ENCODE assay signal across 8 cellular contexts in the genomic region with DNA sequence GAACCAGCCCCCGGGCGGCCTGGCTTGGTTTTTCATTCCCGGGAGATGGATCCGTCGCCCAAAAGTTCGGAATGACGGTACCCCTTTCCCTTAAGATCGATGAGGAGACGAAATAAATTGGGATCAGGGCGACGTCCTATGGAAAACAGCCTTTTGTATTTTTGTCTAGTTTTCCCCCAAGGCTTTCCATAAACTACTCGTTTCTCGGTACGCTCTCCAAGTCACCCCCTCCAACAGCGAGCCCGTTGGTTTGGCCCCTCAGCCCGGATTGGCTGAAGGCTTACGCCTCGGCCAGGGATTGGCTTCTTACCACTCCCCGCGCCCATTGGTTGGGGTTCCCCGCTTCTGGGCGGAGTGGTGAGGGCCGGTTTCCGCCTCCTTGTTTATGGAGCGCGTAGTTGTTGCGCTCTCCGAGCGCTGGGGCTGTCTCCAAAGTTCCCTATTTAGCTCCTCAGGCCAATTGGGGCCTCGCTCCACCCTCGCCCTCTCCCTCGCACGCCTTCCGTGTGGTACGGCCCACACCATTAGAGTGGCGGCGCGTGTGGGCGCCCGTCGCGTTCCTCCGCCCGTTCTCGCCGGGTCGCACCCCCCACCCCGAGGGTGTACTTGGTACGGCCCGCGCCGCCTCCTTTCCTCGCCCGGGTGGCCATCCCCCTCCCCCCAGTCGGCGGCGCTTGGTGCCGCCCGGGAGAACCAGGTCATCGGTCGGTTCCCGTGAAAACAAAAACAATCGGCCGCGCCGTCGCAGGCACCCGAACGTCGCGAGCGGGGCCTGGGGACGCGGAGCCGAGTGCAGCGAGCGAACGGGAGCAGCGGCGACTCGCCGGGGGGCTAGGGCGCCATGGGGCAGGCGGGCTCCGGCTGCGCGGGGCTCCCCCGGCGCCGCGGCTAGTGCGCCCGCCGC. TPM values are rescaled to one million over a fixed set of nuclear protein-coding genes. Genes with fewer than 3 reads are reported as not detected.
DNase-seq lines count a peak whose midpoint lies in the region; ATAC-seq and TF ChIP-seq lines count a peak whose summit lies in the region.
"Not testable (repeated sequence)": the region's sequence is repeated elsewhere in the genome, so short reads cannot be mapped to it uniquely, and the experiment has no call there.

A gene with protein sequence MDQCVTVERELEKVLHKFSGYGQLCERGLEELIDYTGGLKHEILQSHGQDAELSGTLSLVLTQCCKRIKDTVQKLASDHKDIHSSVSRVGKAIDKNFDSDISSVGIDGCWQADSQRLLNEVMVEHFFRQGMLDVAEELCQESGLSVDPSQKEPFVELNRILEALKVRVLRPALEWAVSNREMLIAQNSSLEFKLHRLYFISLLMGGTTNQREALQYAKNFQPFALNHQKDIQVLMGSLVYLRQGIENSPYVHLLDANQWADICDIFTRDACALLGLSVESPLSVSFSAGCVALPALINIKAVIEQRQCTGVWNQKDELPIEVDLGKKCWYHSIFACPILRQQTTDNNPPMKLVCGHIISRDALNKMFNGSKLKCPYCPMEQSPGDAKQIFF (plus strand): TSS at position 655 of the 904 bp plus-strand sequence. CDS start 377 bp downstream, outside the sequence.

- not testable (repeated sequence) for H3K27me3 Mint-ChIP-seq in IgD-negative memory B cell; activated T-cell treated with anti-CD3 and anti-CD28 coated beads, Interleukin-2, amount 50 U/mL, for 4 hours (ENCODE audit: low read depth)

- not testable (repeated sequence) for H3K4me1 Mint-ChIP-seq in IgD-negative memory B cell; activated T-cell treated with anti-CD3 and anti-CD28 coated beads, Interleukin-2, amount 50 U/mL, for 4 hours (ENCODE audit: low read depth)

- not testable (repeated sequence) for H3K36me3 Mint-ChIP-seq in IgD-negative memory B cell; activated T-cell treated with anti-CD3 and anti-CD28 coated beads, Interleukin-2, amount 50 U/mL, for 4 hours (ENCODE audit: insufficient read depth)

- H3K27ac Mint-ChIP-seq in IgD-negative memory B cell: peak within 1 kb of the TSS; percentile 62 to 88 (median 80)

- not testable (repeated sequence) for H3K9me3 Mint-ChIP-seq in IgD-negative memory B cell; activated T-cell treated with anti-CD3 and anti-CD28 coated beads, Interleukin-2, amount 50 U/mL, for 4 hours

- peak; percentile 81 for DNase-seq in DMS 273 treated with DMSO at 0.1 percent for 48 hours (lab: John Stamatoyannopoulos, UW)
- DNase-seq in RKO (ENCODE audit: low spot score): peak; percentile 72
- peak; percentile 94 for DNase-seq in activated T-cell treated with anti-CD3 and anti-CD28 coated beads, Interleukin-2, amount 50 U/mL, for 4 hours
- DNase-seq in erythroblast (lab: John Stamatoyannopoulos, UW): peak; percentile 97 to 98
- DNase-seq in mucosa of gallbladder (ENCODE audit: low spot score): peak; percentile 94
- peak; percentile 87 to 95 for DNase-seq in stimulated activated CD8-positive, alpha-beta memory T cell treated with anti-CD3 and anti-CD28 coated beads, Interleukin-2, amount 100 ng/mL, for 48 hours (ENCODE audit: low read depth in 2 of 2)

- H3K4me3 Mint-ChIP-seq in IgD-negative memory B cell: peak within 1 kb of the TSS; percentile 82 to 92 (median 87)
- H3K4me3 Mint-ChIP-seq in activated T-cell treated with anti-CD3 and anti-CD28 coated beads, Interleukin-2, amount 50 U/mL, for 4 hours: peak within 1 kb of the TSS; percentile 82

- TF ChIP-seq POLR2A in erythroblast (IDR thresholded peaks at IDR 0.05; ENCODE audit: low read length): peak; percentile 66

- ATAC-seq in GM21526 (IDR thresholded peaks at IDR 0.05; ENCODE audit: low FRiP score, unreplicated experiment): peak; percentile 89
- peak; percentile 90 to 92 for ATAC-seq in activated T-cell treated with anti-CD3 and anti-CD28 coated beads, Interleukin-2, amount 50 U/mL, for 4 hours

RNA-seq across cellular contexts. Expression of the gene that starts here (rescaled TPM):
- 8.2 TPM for polyA plus RNA-seq in IgD-negative memory B cell
- total RNA-seq in activated T-cell treated with anti-CD3 and anti-CD28 coated beads, Interleukin-2, amount 50 U/mL, for 4 hours: 10 to 100 TPM; 35.4 to 40.0 (median 37.2) TPM
- 38.0 TPM for total RNA-seq in mucosa of gallbladder

Comparison
In these comparisons a context has a peak if more than half of its experiments do, and no peak if none do; other contexts are left out.
1. Peak in every context shown above with its lines: DNase-seq and ATAC-seq.